9 cellular contexts compared by ENCODE assay signal in the genomic region with DNA sequence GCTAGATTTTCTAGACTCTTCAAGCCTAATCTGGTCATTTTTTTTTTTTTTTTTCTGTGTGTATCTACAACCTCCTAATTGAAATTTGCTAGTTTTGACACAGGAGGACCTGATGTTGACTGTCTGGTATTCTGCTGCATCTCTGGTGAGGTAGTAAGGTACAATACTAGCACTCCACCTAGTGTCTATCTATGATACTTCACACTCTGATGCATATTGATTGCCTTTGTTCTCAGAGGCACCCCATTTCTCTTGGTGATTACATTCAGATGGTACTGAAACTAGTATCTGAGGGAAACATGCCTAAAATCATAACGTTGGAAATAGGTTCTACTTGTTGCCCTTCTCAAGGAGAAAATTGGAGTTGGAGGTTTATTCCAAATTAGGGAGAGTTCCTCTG.
A peak's percentile ranks its signal among the peaks of the same experiment; 100 is the strongest.
DNase-seq lines count a peak whose midpoint lies in the region; ATAC-seq and TF ChIP-seq lines count a peak whose summit lies in the region.
"Had no signal": no experiment of that assay in that cellular context is flagged by ENCODE, and none has a peak within 500 bp of the region (broad histone marks: within the 10 kb centered on the region; RNA-seq: fewer than 3 reads in every experiment).

No MANE protein-coding gene starts in this region.

- H3K27me3 ChIP-seq in testis: no peaks in the 10 kb centered on the region
- no peaks in the 10 kb centered on the region for H3K27me3 ChIP-seq in MG63

- H3K27ac Mint-ChIP-seq in endothelial cell (ENCODE audit: unreplicated experiment): no peak overlapping the region
- no peak overlapping the region for H3K27ac Mint-ChIP-seq in effector memory CD8-positive, alpha-beta T cell
- no peak overlapping the region for H3K27ac Mint-ChIP-seq in T-helper 17 cell

- peak; percentile 61 for TF ChIP-seq CTCF in endothelial cell (IDR thresholded peaks at IDR 0.05; ENCODE audit: unreplicated experiment)
- peak in 2 of 3 experiments; percentile 14 to 22 for TF ChIP-seq CTCF in testis (IDR thresholded peaks at IDR 0.05)

- H3K36me3 Mint-ChIP-seq in endothelial cell (ENCODE audit: low read depth, unreplicated experiment) (no peaks in the 10 kb centered on the region), T-helper 17 cell (ENCODE audit: low read depth) (no peaks in the 10 kb centered on the region)
- H3K36me3 Mint-ChIP-seq in effector memory CD8-positive, alpha-beta T cell (ENCODE audit: insufficient read depth): no peaks in the 10 kb centered on the region

- TF ChIP-seq POLR2A in testis (IDR thresholded peaks at IDR 0.05): no peak

- no peak overlapping the region for H3K27ac ChIP-seq in testis

- H3K36me3 ChIP-seq in testis (ENCODE audit: low read depth, missing control alignments) (no peaks in the 10 kb centered on the region), MG63 (no peaks in the 10 kb centered on the region)

- peak; percentile 39 for ATAC-seq in Right ventricle myocardium inferior
- ATAC-seq in Right ventricle myocardium superior (ENCODE audit: poor library complexity): no peak
- no peak for ATAC-seq in effector memory CD8-positive, alpha-beta T cell (replicated peaks)
- ATAC-seq in T-helper 17 cell: no peak

- intact Hi-C loops in Right ventricle myocardium inferior (cut with DNase I): loop anchor here (10.0 kb wide), 1 partner anchor 1274 kb away; no protein-coding TSS in a partner anchor
- intact Hi-C loops in Right ventricle myocardium superior (cut with DNase I): no loop called here
- intact Hi-C loops in testis (cut with DNase I; ENCODE audit: low total_unique reads): no loop called here

- H3K4me1 Mint-ChIP-seq in endothelial cell (ENCODE audit: unreplicated experiment): no peaks in the 10 kb centered on the region
- H3K4me1 Mint-ChIP-seq in effector memory CD8-positive, alpha-beta T cell (ENCODE audit: low read depth in 2 of 2): no peaks in the 10 kb centered on the region
- H3K4me1 Mint-ChIP-seq in T-helper 17 cell: no peaks in the 10 kb centered on the region

- H3K9me3 Mint-ChIP-seq in endothelial cell (ENCODE audit: unreplicated experiment): peaks cover 4% of the 10 kb centered on the region
- H3K9me3 Mint-ChIP-seq in effector memory CD8-positive, alpha-beta T cell: peaks cover 7 to 9% of the 10 kb centered on the region in 2 donors

- WGBS in testis, 2 donors: 5 to 32% methylated on average over 1 of the region's 1 CpG

- no peak overlapping the region for H3K4me3 Mint-ChIP-seq in endothelial cell (ENCODE audit: unreplicated experiment)
- no peak overlapping the region for H3K4me3 Mint-ChIP-seq in effector memory CD8-positive, alpha-beta T cell
- H3K4me3 Mint-ChIP-seq in T-helper 17 cell: no peak overlapping the region

- H3K9me3 ChIP-seq in testis (no peaks in the 10 kb centered on the region), MG63 (no peaks in the 10 kb centered on the region), T-helper 17 cell (ENCODE audit: control insufficient read depth, low read length, poor library complexity, severe bottlenecking) (peaks cover 3% of the 10 kb centered on the region)

- H3K4me3 ChIP-seq in testis (no peak overlapping the region), MG63 (no peak overlapping the region)

- H3K27me3 Mint-ChIP-seq in endothelial cell (ENCODE audit: unreplicated experiment): peaks cover 2% of the 10 kb centered on the region
- no peaks in the 10 kb centered on the region for H3K27me3 Mint-ChIP-seq in effector memory CD8-positive, alpha-beta T cell
- H3K27me3 Mint-ChIP-seq in T-helper 17 cell: no peaks in the 10 kb centered on the region

- no peaks in the 10 kb centered on the region for H3K4me1 ChIP-seq in testis

- no peak for DNase-seq in Right ventricle myocardium inferior (ENCODE audit: missing footprints)
- no peak for DNase-seq in Right ventricle myocardium superior
- DNase-seq in NCI-H82 (lab: John Stamatoyannopoulos, UW): peak; percentile 65
- DNase-seq in endothelial cell (ENCODE audit: low spot score): peak; percentile 18
- DNase-seq in testis: no peak
- DNase-seq in effector memory CD8-positive, alpha-beta T cell: no peak
- DNase-seq in MG63: no peak
- DNase-seq in T-helper 17 cell: no peak
- DNase-seq: stimulated activated CD4-positive, alpha-beta T cell treated with anti-CD3 and anti-CD28 coated beads, Interleukin-12 subunit alpha, Interleukin-12 subunit beta, amount 100 ng/mL, for 4 hours had no signal

Comparison
In these comparisons a context has a peak if more than half of its experiments do, and no peak if none do; other contexts are left out.
1. DNase-seq: peak in NCI-H82 (single experiment) and endothelial cell (single experiment); none in Right ventricle myocardium inferior (single experiment), Right ventricle myocardium superior (single experiment), testis (single experiment), effector memory CD8-positive, alpha-beta T cell (0 of 3), MG63 (single experiment) and T-helper 17 cell (0 of 3).